Comparison of ENCODE assay signal across 23 cellular contexts in genomic region chr15:39627456-39628130, GRCh38. TPM values are rescaled to one million over a fixed set of nuclear protein-coding genes. Genes with fewer than 3 reads are reported as not detected.
DNase-seq lines count a peak whose midpoint lies in the region; ATAC-seq and TF ChIP-seq lines count a peak whose summit lies in the region.
"Had no signal": no experiment of that assay in that cellular context is flagged by ENCODE, and none has a peak within 500 bp of the region (broad histone marks: within the 10 kb centered on the region; RNA-seq: fewer than 3 reads in every experiment).

No MANE protein-coding gene starts in this region.

- no peak overlapping the region for H2AK5ac ChIP-seq in trophoblast cell (ENCODE audit: low read length)

- H3K14ac ChIP-seq in trophoblast cell (ENCODE audit: low read length): no peak overlapping the region

- DNase-seq in NK-92 treated with Interleukin-12 subunit alpha and Interleukin-12 subunit beta, amount 100 ng/mL, for 24 hours (lab: John Stamatoyannopoulos, UW): peak; percentile 12
- DNase-seq in NK-92 (lab: John Stamatoyannopoulos, UW; ENCODE audit: unreplicated experiment) (no peak), T-cell (no peak), heart left ventricle (peak in 1 of 5 donors; percentile 37), trophoblast cell (no peak), HT-29 (ENCODE audit: low spot score) (no peak), dorsolateral prefrontal cortex (no peak)
- DNase-seq: activated T-cell treated with anti-CD3 and anti-CD28 coated beads, Interleukin-2, amount 50 U/mL, for 1 hour; BE2C; cerebellar nuclear complex; DMS 273 treated with DMSO at 0.1 percent for 48 hours; hypothalamus; MV-4-11; NCI-H2029 treated with DMSO at 0.1 percent for 48 hours; NCI-H524 treated with DMSO at 0.1 percent for 48 hours; SIG-M5; stimulated activated CD4-positive, alpha-beta T cell treated with anti-CD3 and anti-CD28 coated beads, Interleukin-2, amount 100 ng/mL, for 48 hours; T1000; testis had no signal

- H3K18ac ChIP-seq in trophoblast cell (ENCODE audit: low read length): no peak overlapping the region

- 59 to 65% (median 60%) methylated on average over 3 of the region's 3 CpGs for WGBS in heart left ventricle, 4 donors
- no CpG with 5 or more reads among the region's 3 CpGs for WGBS in trophoblast cell (ENCODE audit: extremely low coverage, insufficient coverage, insufficient read length)

- H3K4me2 ChIP-seq in trophoblast cell (ENCODE audit: low read length): no peak overlapping the region

- no peak overlapping the region for H4K91ac ChIP-seq in trophoblast cell (ENCODE audit: low read depth, low read length)

- H2AFZ ChIP-seq in trophoblast cell (ENCODE audit: insufficient read depth, low read length, poor library complexity): peak overlapping the region; percentile 17

- no peaks in the 10 kb centered on the region for H3K9me3 ChIP-seq in heart left ventricle
- no peaks in the 10 kb centered on the region for H3K9me3 ChIP-seq in trophoblast cell (ENCODE audit: insufficient read depth, low read depth, low read length)
- H3K9me3 ChIP-seq: adrenal gland, BE2C, testis had no signal

- H2BK12ac ChIP-seq in trophoblast cell (ENCODE audit: low read length): no peak overlapping the region

- H3K27me3 ChIP-seq in heart left ventricle (no peaks in the 10 kb centered on the region), trophoblast cell (ENCODE audit: insufficient read depth, low read length) (no peaks in the 10 kb centered on the region), dorsolateral prefrontal cortex (no peaks in the 10 kb centered on the region)
- H3K27me3 ChIP-seq: adrenal gland, BE2C, testis had no signal

- no peaks in the 10 kb centered on the region for H3K79me2 ChIP-seq in trophoblast cell (ENCODE audit: control insufficient read depth, insufficient read depth, low read length, poor library complexity)

- CTCF ChIA-PET in T-cell (lab: Charles Lee): interaction anchor here in 1 of 2 donors (3.1 kb wide), 1 partner anchor 130 kb away, joined by 12 read pairs; no protein-coding TSS in a partner anchor

- H3K23ac ChIP-seq in trophoblast cell (ENCODE audit: low read length): no peak overlapping the region

- peaks cover 6% of the 10 kb centered on the region for H3K36me3 Mint-ChIP-seq in T-cell

- TF ChIP-seq CTCF in heart left ventricle (IDR thresholded peaks at IDR 0.05): no peak
- no peak for TF ChIP-seq CTCF in dorsolateral prefrontal cortex (IDR thresholded peaks at IDR 0.05 in 54 of 56, conservative IDR thresholded peaks at IDR 0.05 in 2 of 56; ENCODE audit: low read depth in 1 of 56, partially characterized antibody in 56 of 56)

- H3K4me3 ChIP-seq in heart left ventricle: no peak overlapping the region
- no peak overlapping the region for H3K4me3 ChIP-seq in trophoblast cell (ENCODE audit: low read depth, low read length)
- H3K4me3 ChIP-seq in dorsolateral prefrontal cortex: no peak overlapping the region
- H3K4me3 ChIP-seq: adrenal gland, testis had no signal

- no peaks in the 10 kb centered on the region for H3K9me3 Mint-ChIP-seq in T-cell

- H3K27me3 Mint-ChIP-seq in T-cell: no peaks in the 10 kb centered on the region

- no peak overlapping the region for H2BK5ac ChIP-seq in trophoblast cell (ENCODE audit: low read depth, low read length, poor library complexity)

- H3K4me1 ChIP-seq in heart left ventricle (peaks cover 3 to 63% (median 45%) of the 10 kb centered on the region in 12 donors), trophoblast cell (ENCODE audit: control insufficient read depth in 1 of 2, insufficient read depth in 2 of 2, low read length in 2 of 2) (peaks cover 5 to 11% of the 10 kb centered on the region in 2 experiments)
- H3K4me1 ChIP-seq: BE2C had no signal

- no peak for TF ChIP-seq POLR2A in heart left ventricle (IDR thresholded peaks at IDR 0.05)

- no peak overlapping the region for H3K4ac ChIP-seq in trophoblast cell (ENCODE audit: low read depth, low read length)

- H3K79me1 ChIP-seq in trophoblast cell (ENCODE audit: low read length): peaks cover 3% of the 10 kb centered on the region

- H3K27ac ChIP-seq in heart left ventricle: peak overlapping the region; percentile 67 to 95 (median 76)
- no peak overlapping the region for H3K27ac ChIP-seq in trophoblast cell (ENCODE audit: low read depth, low read length)
- H3K27ac ChIP-seq in dorsolateral prefrontal cortex: peak overlapping the region in 2 of 59 donors; percentile 22 to 27
- H3K27ac ChIP-seq: 22Rv1, adrenal gland, testis had no signal

- POLR2A ChIA-PET in T-cell (lab: Charles Lee): interaction anchor here in 1 of 2 donors (0.6 kb wide), 1 partner anchor 47 kb away, joined by 4 read pairs; the partner anchor contains the start of gene THBS1

- H3K4me3 Mint-ChIP-seq in T-cell: peak overlapping the region in 1 of 3 donors; percentile 27

- H3K27ac Mint-ChIP-seq in T-cell: peak overlapping the region; percentile 92 to 100

- no peak for ATAC-seq in T-cell (replicated peaks in 1 of 4)
- peak; percentile 8 to 46 (median 24) for ATAC-seq in heart left ventricle
- ATAC-seq in GM18519 (IDR thresholded peaks at IDR 0.05; ENCODE audit: low FRiP score, unreplicated experiment): no peak
- ATAC-seq: activated CD4-positive, CD25-positive, alpha-beta regulatory T cell treated with anti-CD3 and anti-CD28 coated beads, Interleukin-2, amount 50 U/mL, for 24 hours had no signal

- intact Hi-C loops in heart left ventricle (cut with DNase I): loop anchor here in 1 of 10 donors (5.0 kb wide), 1 partner anchor 55 kb away; no protein-coding TSS in a partner anchor
- intact Hi-C loops in dorsolateral prefrontal cortex (cut with DNase I): no loop called here

- H3K36me3 ChIP-seq in heart left ventricle: no peaks in the 10 kb centered on the region
- H3K36me3 ChIP-seq in trophoblast cell (ENCODE audit: control insufficient read depth in 1 of 2, insufficient read depth in 2 of 2, low read length in 2 of 2): no peaks in the 10 kb centered on the region
- H3K36me3 ChIP-seq: adrenal gland, BE2C had no signal

- H3K9ac ChIP-seq in trophoblast cell (ENCODE audit: low read length): no peak overlapping the region

- no peak overlapping the region for H4K12ac ChIP-seq in trophoblast cell (ENCODE audit: low read depth, low read length)

- H3K4me1 Mint-ChIP-seq in T-cell: peaks cover 52 to 87% (median 84%) of the 10 kb centered on the region in 3 donors

- H4K8ac ChIP-seq in trophoblast cell (ENCODE audit: low read depth, low read length): no peak overlapping the region

- no peak overlapping the region for H2BK120ac ChIP-seq in trophoblast cell (ENCODE audit: insufficient read depth, low read length, poor library complexity)

RNA-seq across cellular contexts. Expression of gene THBS1, which starts 46.7 kb away (rescaled TPM):
- total RNA-seq in T-cell (1 to 10 TPM; 1.3 to 8.6 (median 7.6) TPM), heart left ventricle (100 to 1,000 TPM in 5 of 9 donors, 10 to 100 TPM in 4; 21.0 to 573 (median 160) TPM), dorsolateral prefrontal cortex (10 to 100 TPM in 54 of 120 experiments, 1 to 10 TPM in 66; 2.4 to 69.0 (median 9.2) TPM)
- 100 to 1,000 TPM in 1 of 2 donors, 1 to 10 TPM in 1; 8.5 to 179 TPM for polyA plus RNA-seq in heart left ventricle
- 80.1 and 91.6 TPM in 2 replicates for polyA plus RNA-seq in trophoblast cell (2013)
- total RNA-seq in HT-29 (2014; rRNA removed; shearing (Covaris generic)): 5.6 and 12.5 TPM in 2 replicates

Comparison
In these comparisons a context has a peak if more than half of its experiments do, and no peak if none do; other contexts are left out.
1. ATAC-seq: peak in heart left ventricle (4 of 4); none in T-cell (0 of 4) and GM18519 (single experiment).